ENCODE assay signal across 19 cellular contexts in genomic region chr12:1201886-1202285, GRCh38.
DNase-seq lines count a peak whose midpoint lies in the region; ATAC-seq and TF ChIP-seq lines count a peak whose summit lies in the region.
"Had no signal": no experiment of that assay in that cellular context is flagged by ENCODE, and none has a peak within 500 bp of the region (broad histone marks: within the 10 kb centered on the region; RNA-seq: fewer than 3 reads in every experiment).

No MANE protein-coding gene starts in this region.

- peak overlapping the region; percentile 3 for H3K4me2 ChIP-seq in SK-N-SH
- H3K4me2 ChIP-seq in trophoblast cell (ENCODE audit: low read length) = no peak overlapping the region
- H3K4me2 ChIP-seq: GM23338 had no signal

- H3K79me1 ChIP-seq in trophoblast cell (ENCODE audit: low read length) = peaks cover 6% of the 10 kb centered on the region

- H2AK5ac ChIP-seq in trophoblast cell (ENCODE audit: low read length) = no peak overlapping the region

- H3K27ac Mint-ChIP-seq in endothelial cell (ENCODE audit: unreplicated experiment) = peak overlapping the region; percentile 62
- H3K27ac Mint-ChIP-seq: activated CD4-positive, alpha-beta T cell treated with anti-CD3 and anti-CD28 coated beads for 36 hours; GM23338 had no signal

- H3K4me3 ChIP-seq in SK-N-SH (ENCODE audit: low read depth in 2 of 2, low read length in 1 of 2) (no peak overlapping the region), SK-N-MC (no peak overlapping the region), trophoblast cell (ENCODE audit: low read depth, low read length) (no peak overlapping the region)
- H3K4me3 ChIP-seq: GM23338, thoracic aorta had no signal

- POLR2A ChIA-PET in SK-N-SH (lab: Yijun Ruan, JAX) = no interaction called here

- H3K4me3 Mint-ChIP-seq in endothelial cell (ENCODE audit: unreplicated experiment) = no peak overlapping the region
- H3K4me3 Mint-ChIP-seq: activated CD4-positive, alpha-beta T cell treated with anti-CD3 and anti-CD28 coated beads for 36 hours; GM23338 had no signal

- H3K9ac ChIP-seq in SK-N-SH (peak overlapping the region; percentile 5; the same call in 1 of the 2 replicates), SK-N-MC (ENCODE audit: insufficient read length) (peak overlapping the region; percentile 12), trophoblast cell (ENCODE audit: low read length) (no peak overlapping the region)

- H3K4me1 Mint-ChIP-seq in endothelial cell (ENCODE audit: unreplicated experiment) = peaks cover 8% of the 10 kb centered on the region

- no peak overlapping the region for H4K8ac ChIP-seq in trophoblast cell (ENCODE audit: low read depth, low read length)

- no peak overlapping the region for H3K23ac ChIP-seq in trophoblast cell (ENCODE audit: low read length)

- H3K4ac ChIP-seq in trophoblast cell (ENCODE audit: low read depth, low read length) = no peak overlapping the region

- no peak for TF ChIP-seq RAD21 in SK-N-SH (IDR thresholded peaks at IDR 0.05; ENCODE audit: low read length)

- peaks cover 15% of the 10 kb centered on the region for H3K36me3 Mint-ChIP-seq in endothelial cell (ENCODE audit: low read depth, unreplicated experiment)

- H3K9me3 ChIP-seq in SK-N-SH (no peaks in the 10 kb centered on the region), SK-N-MC (ENCODE audit: low read depth, low read length) (no peaks in the 10 kb centered on the region), trophoblast cell (ENCODE audit: insufficient read depth, low read depth, low read length) (peaks cover 5% of the 10 kb centered on the region)
- H3K9me3 ChIP-seq: thoracic aorta had no signal

- H3K9me3 Mint-ChIP-seq in endothelial cell (ENCODE audit: unreplicated experiment) = no peaks in the 10 kb centered on the region

- no peaks in the 10 kb centered on the region for H3K9me2 ChIP-seq in SK-N-SH

- H3K14ac ChIP-seq in trophoblast cell (ENCODE audit: low read length) = no peak overlapping the region

- H3K79me2 ChIP-seq in SK-N-SH (ENCODE audit: insufficient read depth) (peaks cover 15% of the 10 kb centered on the region; the same call in 1 of the 2 replicates), trophoblast cell (ENCODE audit: control insufficient read depth, insufficient read depth, low read length, poor library complexity) (no peaks in the 10 kb centered on the region)

- no peak overlapping the region for H3K18ac ChIP-seq in trophoblast cell (ENCODE audit: low read length)

- no peak overlapping the region for H2BK12ac ChIP-seq in trophoblast cell (ENCODE audit: low read length)

- H2AFZ ChIP-seq in SK-N-SH (ENCODE audit: low read depth) = no peak overlapping the region
- no peak overlapping the region for H2AFZ ChIP-seq in trophoblast cell (ENCODE audit: insufficient read depth, low read length, poor library complexity)
- H2AFZ ChIP-seq: GM23338 had no signal

- H2BK120ac ChIP-seq in trophoblast cell (ENCODE audit: insufficient read depth, low read length, poor library complexity) = no peak overlapping the region

- no peak overlapping the region for H4K12ac ChIP-seq in trophoblast cell (ENCODE audit: low read depth, low read length)

- peaks cover 14 to 24% of the 10 kb centered on the region in 2 experiments for H3K4me1 ChIP-seq in SK-N-SH (ENCODE audit: control insufficient read depth in 1 of 2, insufficient read depth in 2 of 2, low read depth in 1 of 2, low read length in 1 of 2)
- H3K4me1 ChIP-seq in trophoblast cell (ENCODE audit: control insufficient read depth in 1 of 2, insufficient read depth in 2 of 2, low read length in 2 of 2) = peaks cover 6% of the 10 kb centered on the region in 2 experiments

- DNase-seq in SK-N-SH (no peak), SK-N-MC (ENCODE audit: low read depth, low spot score) (no peak), endothelial cell (ENCODE audit: low spot score) (no peak), trophoblast cell (peak; percentile 39 to 82), COR-L47 (lab: John Stamatoyannopoulos, UW) (no peak)
- DNase-seq: activated CD4-positive, alpha-beta T cell treated with anti-CD3 and anti-CD28 coated beads for 36 hours; activated effector memory CD4-positive, alpha-beta T cell treated with Interleukin-2 at 50 U/mL for 16 hours; anterior cingulate cortex; foreskin fibroblast; mesenchymal stem cell; NCI-H2029; NCI-H510A had no signal

- no peak for TF ChIP-seq EP300 in SK-N-SH (IDR thresholded peaks at IDR 0.05; ENCODE audit: borderline replicate concordance in 1 of 2, low read depth in 1 of 2, low read length in 1 of 2)

- TF ChIP-seq CTCF in SK-N-SH (IDR thresholded peaks at IDR 0.05) = no peak
- TF ChIP-seq CTCF in endothelial cell (IDR thresholded peaks at IDR 0.05; ENCODE audit: unreplicated experiment) = no peak

- no peaks in the 10 kb centered on the region for H3K27me3 ChIP-seq in SK-N-SH (ENCODE audit: insufficient read depth)
- H3K27me3 ChIP-seq in trophoblast cell (ENCODE audit: insufficient read depth, low read length) = no peaks in the 10 kb centered on the region

- CTCF ChIA-PET in SK-N-SH (lab: Yijun Ruan, JAX) = interaction anchor here (1.0 to 1.3 kb wide), 2 partner anchors 9 to 84 kb away, joined by 3 to 4 read pairs; no protein-coding TSS in a partner anchor

- peaks cover 29% of the 10 kb centered on the region for H3F3A ChIP-seq in SK-N-SH (replicated peaks; ENCODE audit: insufficient read depth)

- no peak overlapping the region for H2BK5ac ChIP-seq in trophoblast cell (ENCODE audit: low read depth, low read length, poor library complexity)

- ATAC-seq in SK-N-SH treated with all-trans-retinoic acid at 6 μM for 48 hours (no peak), GM19395 (IDR thresholded peaks at IDR 0.05; ENCODE audit: unreplicated experiment) (no peak), GM21786 (IDR thresholded peaks at IDR 0.05; ENCODE audit: unreplicated experiment) (no peak)
- ATAC-seq: activated CD4-positive, alpha-beta T cell treated with anti-CD3 and anti-CD28 coated beads for 36 hours; GM23338; Right ventricle myocardium inferior had no signal

- H3K27ac ChIP-seq in SK-N-SH (ENCODE audit: low read depth in 2 of 2, low read length in 1 of 2) (peak overlapping the region; percentile 44 to 77; a peak in 3 of 4 replicates), SK-N-MC (no peak overlapping the region; the same call in 1 of the 2 replicates), trophoblast cell (ENCODE audit: low read depth, low read length) (no peak overlapping the region)
- H3K27ac ChIP-seq: 22Rv1, thoracic aorta had no signal

- WGBS in SK-N-SH (ENCODE audit: low lambda C conversion rate) = 71% methylated on average over 1 of the region's 1 CpG
- no CpG with 5 or more reads among the region's 1 CpG for WGBS in trophoblast cell (ENCODE audit: extremely low coverage, insufficient coverage, insufficient read length)

- H3K27me3 Mint-ChIP-seq in endothelial cell (ENCODE audit: unreplicated experiment) = no peaks in the 10 kb centered on the region
- H3K27me3 Mint-ChIP-seq: activated CD4-positive, alpha-beta T cell treated with anti-CD3 and anti-CD28 coated beads for 36 hours had no signal

- peaks cover 0 to 11% of the 10 kb centered on the region in 2 experiments for H3K36me3 ChIP-seq in SK-N-SH (replicated peaks in 1 of 2; ENCODE audit: control insufficient read depth in 1 of 2, insufficient read depth in 2 of 2, low read length in 1 of 2)
- H3K36me3 ChIP-seq in SK-N-MC (ENCODE audit: insufficient read depth, low read length) = peaks cover 20% of the 10 kb centered on the region
- H3K36me3 ChIP-seq in trophoblast cell (ENCODE audit: control insufficient read depth in 1 of 2, insufficient read depth in 2 of 2, low read length in 2 of 2) = peaks cover 4 to 5% of the 10 kb centered on the region in 2 experiments

- H4K91ac ChIP-seq in trophoblast cell (ENCODE audit: low read depth, low read length) = no peak overlapping the region

- no peaks in the 10 kb centered on the region for H4K20me1 ChIP-seq in SK-N-SH (ENCODE audit: insufficient read depth)

TF ChIP-seq in SK-N-SH, 30 proteins besides CTCF, POLR2A, EP300 and RAD21 (continues in another document):
- TF ChIP-seq TCF12 (IDR thresholded peaks at IDR 0.05) = no peak
- no peak for TF ChIP-seq CHD2 (IDR thresholded peaks at IDR 0.05; ENCODE audit: low read length, partially characterized antibody)
- no peak for TF ChIP-seq JUND (IDR thresholded peaks at IDR 0.05)
- TF ChIP-seq POLR2AphosphoS5 (IDR thresholded peaks at IDR 0.05; ENCODE audit: low read depth, low read length) = no peak
- TF ChIP-seq TEAD4 (IDR thresholded peaks at IDR 0.05; ENCODE audit: borderline replicate concordance, insufficient read depth) = no peak
- no peak for TF ChIP-seq SIN3A (IDR thresholded peaks at IDR 0.05; ENCODE audit: borderline replicate concordance, low read depth, low read length)
- no peak for TF ChIP-seq GABPA (IDR thresholded peaks at IDR 0.05; ENCODE audit: low read depth)
- no peak for TF ChIP-seq SMC3 (IDR thresholded peaks at IDR 0.05; ENCODE audit: low read depth, low read length)
- no peak for TF ChIP-seq FOSL2 (IDR thresholded peaks at IDR 0.05; ENCODE audit: borderline replicate concordance, low read depth)
- no peak for TF ChIP-seq TAF1 (IDR thresholded peaks at IDR 0.05; ENCODE audit: borderline replicate concordance, low read depth, low read length)

TF ChIP-seq in SK-N-SH treated with all-trans-retinoic acid at 6 μM for 48 hours, 23 proteins besides CTCF, POLR2A, EP300 and RAD21 (continues in another document):
- TF ChIP-seq SNAI2 (CRISPR knock-in tag; IDR thresholded peaks at IDR 0.05) (no peak), TOX (CRISPR knock-in tag; IDR thresholded peaks at IDR 0.05; ENCODE audit: borderline replicate concordance) (no peak)
- TF ChIP-seq, protein P1, sequence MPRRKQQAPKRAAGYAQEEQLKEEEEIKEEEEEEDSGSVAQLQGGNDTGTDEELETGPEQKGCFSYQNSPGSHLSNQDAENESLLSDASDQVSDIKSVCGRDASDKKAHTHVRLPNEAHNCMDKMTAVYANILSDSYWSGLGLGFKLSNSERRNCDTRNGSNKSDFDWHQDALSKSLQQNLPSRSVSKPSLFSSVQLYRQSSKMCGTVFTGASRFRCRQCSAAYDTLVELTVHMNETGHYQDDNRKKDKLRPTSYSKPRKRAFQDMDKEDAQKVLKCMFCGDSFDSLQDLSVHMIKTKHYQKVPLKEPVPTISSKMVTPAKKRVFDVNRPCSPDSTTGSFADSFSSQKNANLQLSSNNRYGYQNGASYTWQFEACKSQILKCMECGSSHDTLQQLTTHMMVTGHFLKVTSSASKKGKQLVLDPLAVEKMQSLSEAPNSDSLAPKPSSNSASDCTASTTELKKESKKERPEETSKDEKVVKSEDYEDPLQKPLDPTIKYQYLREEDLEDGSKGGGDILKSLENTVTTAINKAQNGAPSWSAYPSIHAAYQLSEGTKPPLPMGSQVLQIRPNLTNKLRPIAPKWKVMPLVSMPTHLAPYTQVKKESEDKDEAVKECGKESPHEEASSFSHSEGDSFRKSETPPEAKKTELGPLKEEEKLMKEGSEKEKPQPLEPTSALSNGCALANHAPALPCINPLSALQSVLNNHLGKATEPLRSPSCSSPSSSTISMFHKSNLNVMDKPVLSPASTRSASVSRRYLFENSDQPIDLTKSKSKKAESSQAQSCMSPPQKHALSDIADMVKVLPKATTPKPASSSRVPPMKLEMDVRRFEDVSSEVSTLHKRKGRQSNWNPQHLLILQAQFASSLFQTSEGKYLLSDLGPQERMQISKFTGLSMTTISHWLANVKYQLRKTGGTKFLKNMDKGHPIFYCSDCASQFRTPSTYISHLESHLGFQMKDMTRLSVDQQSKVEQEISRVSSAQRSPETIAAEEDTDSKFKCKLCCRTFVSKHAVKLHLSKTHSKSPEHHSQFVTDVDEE (CRISPR knock-in tag; IDR thresholded peaks at IDR 0.05) = no peak

Comparison
In these comparisons a context has a peak if more than half of its experiments do, and no peak if none do; other contexts are left out.
1. DNase-seq: peak in trophoblast cell (2 of 2); none in SK-N-SH (single experiment), SK-N-MC (single experiment), endothelial cell (single experiment) and COR-L47 (single experiment).
2. H3K27ac ChIP-seq: peak in SK-N-SH (2 of 2); none in SK-N-MC (single experiment) and trophoblast cell (single experiment).